In the genomic region with DNA sequence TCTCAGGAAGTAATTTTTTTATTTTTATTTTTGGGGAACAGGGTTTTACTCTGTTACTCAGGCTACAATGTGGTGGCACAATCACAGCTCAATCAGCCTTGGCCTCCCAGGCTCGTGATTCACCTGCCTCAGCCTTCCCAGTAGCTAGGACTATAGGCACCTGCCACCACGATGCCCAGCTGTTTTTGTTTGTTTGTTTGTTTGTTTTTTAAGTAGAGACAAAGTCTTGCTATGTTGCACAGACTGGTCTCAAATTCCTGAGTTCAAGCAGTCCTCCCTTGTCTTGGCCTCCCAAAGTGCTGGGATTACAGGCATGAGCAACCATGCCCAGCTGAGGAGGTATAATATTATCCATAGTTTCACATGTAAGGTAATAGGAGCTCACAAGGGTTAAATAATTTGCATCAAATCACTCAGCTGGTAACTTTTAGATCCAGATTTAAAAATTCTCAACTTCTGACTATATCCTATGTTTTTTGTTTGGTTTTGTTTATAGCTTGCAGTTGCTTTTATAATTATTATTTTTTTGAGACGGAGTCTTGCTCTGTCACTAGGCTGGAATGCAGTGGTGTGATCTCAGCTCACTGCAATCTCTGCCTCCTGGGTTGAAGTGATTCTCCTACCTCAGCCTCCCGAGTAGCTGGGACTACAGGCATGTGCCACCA, we compare ENCODE assay signal across 16 cellular contexts.
DNase-seq lines count a peak whose midpoint lies in the region; ATAC-seq and TF ChIP-seq lines count a peak whose summit lies in the region.
"Had no signal": no experiment of that assay in that cellular context is flagged by ENCODE, and none has a peak within 500 bp of the region (broad histone marks: within the 10 kb centered on the region; RNA-seq: fewer than 3 reads in every experiment).

No MANE protein-coding gene starts in this region.

- TF ChIP-seq CTCF in foreskin keratinocyte (conservative IDR thresholded peaks at IDR 0.05) (no peak), smooth muscle cell (IDR thresholded peaks at IDR 0.05; ENCODE audit: borderline replicate concordance, insufficient read depth, poor library complexity, severe bottlenecking) (no peak), mucosa of descending colon (IDR thresholded peaks at IDR 0.05) (no peak)

- peaks cover 21% of the 10 kb centered on the region for H3F3A ChIP-seq in smooth muscle cell (ENCODE audit: low read depth)

- DNase-seq in HK-2 (ENCODE audit: unreplicated experiment) (peak; percentile 14), adipocyte (ENCODE audit: low read depth) (peak; percentile 20), foreskin keratinocyte (peak in 1 of 2 donors; percentile 74), smooth muscle cell (lab: John Stamatoyannopoulos, UW; ENCODE audit: unreplicated experiment) (no peak), mucosa of descending colon (no peak), DMS53 (lab: John Stamatoyannopoulos, UW) (no peak)
- DNase-seq in naive thymus-derived CD4-positive, alpha-beta T cell, result no peak
- DNase-seq: activated CD4-positive, alpha-beta T cell treated with anti-CD3 and anti-CD28 coated beads for 48 hours; activated naive CD8-positive, alpha-beta T cell treated with anti-CD3 and anti-CD28 coated beads, Interleukin-2, amount 50 U/mL, for 24 hours; BE2C; caudate nucleus; effector memory CD8-positive, alpha-beta T cell; left colon; NCI-H1436 treated with DMSO at 0.1 percent for 48 hours; stimulated activated CD4-positive, alpha-beta T cell treated with anti-CD3 and anti-CD28 coated beads, Interleukin-2, amount 100 ng/mL, for 24 hours had no signal

- H3K9me3 ChIP-seq in adipocyte (ENCODE audit: control insufficient read depth, low read length) (no peaks in the 10 kb centered on the region), smooth muscle cell (replicated peaks; ENCODE audit: low read depth) (no peaks in the 10 kb centered on the region), mucosa of descending colon (no peaks in the 10 kb centered on the region)
- no peaks in the 10 kb centered on the region for H3K9me3 ChIP-seq in naive thymus-derived CD4-positive, alpha-beta T cell (ENCODE audit: control insufficient read depth in 2 of 3, low read length in 3 of 3)
- H3K9me3 ChIP-seq: BE2C had no signal

- H3K27me3 ChIP-seq in adipocyte (replicated peaks; ENCODE audit: control insufficient read depth, insufficient read depth, low read length), result no peaks in the 10 kb centered on the region
- no peaks in the 10 kb centered on the region for H3K27me3 ChIP-seq in foreskin keratinocyte
- H3K27me3 ChIP-seq in smooth muscle cell (ENCODE audit: low read depth), result no peaks in the 10 kb centered on the region
- no peaks in the 10 kb centered on the region for H3K27me3 ChIP-seq in naive thymus-derived CD4-positive, alpha-beta T cell (ENCODE audit: control insufficient read depth in 2 of 2, insufficient read depth in 2 of 2, low read length in 2 of 2)
- H3K27me3 ChIP-seq: BE2C had no signal

- H3K27ac Mint-ChIP-seq in naive thymus-derived CD4-positive, alpha-beta T cell, result no peak overlapping the region
- H3K27ac Mint-ChIP-seq: activated naive CD8-positive, alpha-beta T cell treated with anti-CD3 and anti-CD28 coated beads, Interleukin-2, amount 50 U/mL, for 24 hours; effector memory CD8-positive, alpha-beta T cell had no signal

- H3K4me1 ChIP-seq in adipocyte (ENCODE audit: control insufficient read depth, insufficient read depth, low read length) (peaks cover 45% of the 10 kb centered on the region), foreskin keratinocyte (peaks cover 30% of the 10 kb centered on the region), smooth muscle cell (ENCODE audit: low read depth) (peaks cover 47% of the 10 kb centered on the region), mucosa of descending colon (ENCODE audit: low read depth) (no peaks in the 10 kb centered on the region)
- H3K4me1 ChIP-seq in naive thymus-derived CD4-positive, alpha-beta T cell (ENCODE audit: control insufficient read depth in 2 of 2, insufficient read depth in 2 of 2, low read length in 2 of 2), result no peaks in the 10 kb centered on the region
- H3K4me1 ChIP-seq: BE2C had no signal

- peaks cover 0 to 9% (median 0%) of the 10 kb centered on the region in 11 donors for H3K9me3 Mint-ChIP-seq in naive thymus-derived CD4-positive, alpha-beta T cell
- H3K9me3 Mint-ChIP-seq: activated naive CD8-positive, alpha-beta T cell treated with anti-CD3 and anti-CD28 coated beads, Interleukin-2, amount 50 U/mL, for 24 hours had no signal

- no peaks in the 10 kb centered on the region for H3K4me1 Mint-ChIP-seq in naive thymus-derived CD4-positive, alpha-beta T cell
- H3K4me1 Mint-ChIP-seq: activated naive CD8-positive, alpha-beta T cell treated with anti-CD3 and anti-CD28 coated beads, Interleukin-2, amount 50 U/mL, for 24 hours had no signal

- no peak overlapping the region for H3K4me3 Mint-ChIP-seq in naive thymus-derived CD4-positive, alpha-beta T cell
- H3K4me3 Mint-ChIP-seq: activated naive CD8-positive, alpha-beta T cell treated with anti-CD3 and anti-CD28 coated beads, Interleukin-2, amount 50 U/mL, for 24 hours; effector memory CD8-positive, alpha-beta T cell had no signal

- H3K79me2 ChIP-seq in smooth muscle cell (ENCODE audit: low read depth), result no peaks in the 10 kb centered on the region

- ATAC-seq in foreskin keratinocyte, result peak; percentile 75
- ATAC-seq in mucosa of descending colon, result no peak
- no peak for ATAC-seq in naive thymus-derived CD4-positive, alpha-beta T cell
- ATAC-seq: activated naive CD8-positive, alpha-beta T cell treated with anti-CD3 and anti-CD28 coated beads, Interleukin-2, amount 50 U/mL, for 24 hours; effector memory CD8-positive, alpha-beta T cell; left colon; sciatic nerve had no signal

- no peaks in the 10 kb centered on the region for H4K20me1 ChIP-seq in smooth muscle cell (ENCODE audit: low read depth)

- H3K9ac ChIP-seq in adipocyte (ENCODE audit: low read length) (peak overlapping the region; percentile 8), smooth muscle cell (ENCODE audit: low read depth) (peak overlapping the region; percentile 46)

- WGBS in smooth muscle cell (ENCODE audit: low lambda C conversion rate), result 33% methylated on average over 4 of the region's 4 CpGs

- no peak overlapping the region for H2AFZ ChIP-seq in smooth muscle cell (ENCODE audit: low read depth)

- POLR2A ChIA-PET in naive thymus-derived CD4-positive, alpha-beta T cell (lab: Charles Lee), result no interaction called here

- peak overlapping the region; percentile 38 for H3K27ac ChIP-seq in foreskin keratinocyte
- peak overlapping the region; percentile 90 for H3K27ac ChIP-seq in smooth muscle cell (ENCODE audit: low read depth)
- no peak overlapping the region for H3K27ac ChIP-seq in naive thymus-derived CD4-positive, alpha-beta T cell (ENCODE audit: low read depth, low read length)

- peak overlapping the region; percentile 37 for H3K4me2 ChIP-seq in smooth muscle cell

- CTCF ChIA-PET in naive thymus-derived CD4-positive, alpha-beta T cell (lab: Charles Lee), result no interaction called here

- intact Hi-C loops in mucosa of descending colon (cut with DNase I, micrococcal nuclease), result no loop called here
- intact Hi-C loops in naive thymus-derived CD4-positive, alpha-beta T cell (cut with micrococcal nuclease), result no loop called here

- H3K36me3 ChIP-seq in adipocyte (ENCODE audit: control insufficient read depth, insufficient read depth, low read length, severe bottlenecking) (no peaks in the 10 kb centered on the region), smooth muscle cell (ENCODE audit: low read depth) (no peaks in the 10 kb centered on the region), mucosa of descending colon (ENCODE audit: low read depth) (no peaks in the 10 kb centered on the region)
- no peaks in the 10 kb centered on the region for H3K36me3 ChIP-seq in naive thymus-derived CD4-positive, alpha-beta T cell (ENCODE audit: control insufficient read depth in 2 of 3, insufficient read depth in 3 of 3, low read length in 3 of 3)
- H3K36me3 ChIP-seq: BE2C had no signal

- no peaks in the 10 kb centered on the region for H3K36me3 Mint-ChIP-seq in naive thymus-derived CD4-positive, alpha-beta T cell

- H3K27me3 Mint-ChIP-seq in naive thymus-derived CD4-positive, alpha-beta T cell, result peaks cover 0 to 4% (median 0%) of the 10 kb centered on the region in 5 donors
- H3K27me3 Mint-ChIP-seq: activated naive CD8-positive, alpha-beta T cell treated with anti-CD3 and anti-CD28 coated beads, Interleukin-2, amount 50 U/mL, for 24 hours; effector memory CD8-positive, alpha-beta T cell had no signal

- no peak overlapping the region for H3K4me3 ChIP-seq in adipocyte (ENCODE audit: low read length)
- no peak overlapping the region for H3K4me3 ChIP-seq in smooth muscle cell
- no peak overlapping the region for H3K4me3 ChIP-seq in mucosa of descending colon
- no peak overlapping the region for H3K4me3 ChIP-seq in naive thymus-derived CD4-positive, alpha-beta T cell (ENCODE audit: low read length)

Comparison
In these comparisons a context has a peak if more than half of its experiments do, and no peak if none do; other contexts are left out.
1. DNase-seq: peak in HK-2 (single experiment) and adipocyte (single experiment); none in smooth muscle cell (single experiment), mucosa of descending colon (0 of 3), naive thymus-derived CD4-positive, alpha-beta T cell (0 of 9) and DMS53 (single experiment).